10 cellular contexts compared by ENCODE assay signal in genomic region chr9:130939405-130939941, GRCh38. TPM values are rescaled to one million over a fixed set of nuclear protein-coding genes. Genes with fewer than 3 reads are reported as not detected.
A peak's percentile ranks its signal among the peaks of the same experiment; 100 is the strongest.
DNase-seq lines count a peak whose midpoint lies in the region; ATAC-seq and TF ChIP-seq lines count a peak whose summit lies in the region.
"Had no signal": no experiment of that assay in that cellular context is flagged by ENCODE, and none has a peak within 500 bp of the region (broad histone marks: within the 10 kb centered on the region; RNA-seq: fewer than 3 reads in every experiment).

No MANE protein-coding gene starts in this region.

- no peaks in the 10 kb centered on the region for H3K36me3 ChIP-seq in upper lobe of left lung

- H3K4me3 Mint-ChIP-seq in activated naive CD8-positive, alpha-beta T cell treated with anti-CD3 and anti-CD28 coated beads for 36 hours: peak overlapping the region; percentile 32
- no peak overlapping the region for H3K4me3 Mint-ChIP-seq in activated naive CD8-positive, alpha-beta T cell treated with anti-CD3 and anti-CD28 coated beads, Interleukin-2, amount 50 U/mL, for 24 hours

- in situ Hi-C loops in astrocyte of the spinal cord (cut with HindIII; ENCODE audit: low sequenced_read_pairs): no loop called here

- H3K4me1 ChIP-seq in upper lobe of left lung: peaks cover 22 to 49% (median 30%) of the 10 kb centered on the region in 4 donors

- no peak for ATAC-seq in activated naive CD8-positive, alpha-beta T cell treated with anti-CD3 and anti-CD28 coated beads, Interleukin-2, amount 50 U/mL, for 24 hours
- ATAC-seq in upper lobe of left lung (ENCODE audit: low FRiP score in 2 of 2): no peak
- no peak for ATAC-seq in GM19467 (IDR thresholded peaks at IDR 0.05; ENCODE audit: unreplicated experiment)
- ATAC-seq: activated CD4-positive, CD25-positive, alpha-beta regulatory T cell treated with anti-CD3 and anti-CD28 coated beads, Interleukin-2, amount 50 U/mL, for 24 hours had no signal

- no peak for TF ChIP-seq EP300 in upper lobe of left lung (IDR thresholded peaks at IDR 0.05)

- peaks cover 74% of the 10 kb centered on the region for H3K27me3 Mint-ChIP-seq in activated naive CD8-positive, alpha-beta T cell treated with anti-CD3 and anti-CD28 coated beads for 36 hours
- H3K27me3 Mint-ChIP-seq in activated naive CD8-positive, alpha-beta T cell treated with anti-CD3 and anti-CD28 coated beads, Interleukin-2, amount 50 U/mL, for 24 hours: peaks cover 62% of the 10 kb centered on the region

- H3K27me3 ChIP-seq in upper lobe of left lung: peaks cover 2 to 38% (median 21%) of the 10 kb centered on the region in 4 donors

- no peak for TF ChIP-seq POLR2A in upper lobe of left lung (IDR thresholded peaks at IDR 0.05)

- H3K4me3 ChIP-seq in astrocyte of the spinal cord (ENCODE audit: low read depth, low read length) (peak overlapping the region; percentile 10), upper lobe of left lung (peak overlapping the region; percentile 32 to 56 (median 50))

- no peak for TF ChIP-seq CTCF in astrocyte of the spinal cord (IDR thresholded peaks at IDR 0.05; ENCODE audit: low read depth, low read length)
- TF ChIP-seq CTCF in upper lobe of left lung (IDR thresholded peaks at IDR 0.05): no peak

- H3K4me1 Mint-ChIP-seq in activated naive CD8-positive, alpha-beta T cell treated with anti-CD3 and anti-CD28 coated beads for 36 hours: peaks cover 5% of the 10 kb centered on the region
- H3K4me1 Mint-ChIP-seq in activated naive CD8-positive, alpha-beta T cell treated with anti-CD3 and anti-CD28 coated beads, Interleukin-2, amount 50 U/mL, for 24 hours: peaks cover 5% of the 10 kb centered on the region

- DNase-seq in activated naive CD8-positive, alpha-beta T cell treated with anti-CD3 and anti-CD28 coated beads for 36 hours: no peak
- DNase-seq in activated naive CD8-positive, alpha-beta T cell treated with anti-CD3 and anti-CD28 coated beads, Interleukin-2, amount 50 U/mL, for 24 hours: no peak
- no peak for DNase-seq in astrocyte of the spinal cord (ENCODE audit: low read depth, low spot score)
- peak; percentile 35 for DNase-seq in left kidney (ENCODE audit: low read depth, low spot score)
- no peak for DNase-seq in upper lobe of left lung
- no peak for DNase-seq in NCI-H1105 (lab: John Stamatoyannopoulos, UW)
- DNase-seq in foreskin melanocyte: no peak

- no peaks in the 10 kb centered on the region for H3K36me3 Mint-ChIP-seq in activated naive CD8-positive, alpha-beta T cell treated with anti-CD3 and anti-CD28 coated beads for 36 hours
- H3K36me3 Mint-ChIP-seq in activated naive CD8-positive, alpha-beta T cell treated with anti-CD3 and anti-CD28 coated beads, Interleukin-2, amount 50 U/mL, for 24 hours (ENCODE audit: low read depth): no peaks in the 10 kb centered on the region

- H3K9me3 ChIP-seq in upper lobe of left lung: no peaks in the 10 kb centered on the region

- no peak overlapping the region for H3K27ac ChIP-seq in upper lobe of left lung

- no peak overlapping the region for H3K27ac Mint-ChIP-seq in activated naive CD8-positive, alpha-beta T cell treated with anti-CD3 and anti-CD28 coated beads for 36 hours
- no peak overlapping the region for H3K27ac Mint-ChIP-seq in activated naive CD8-positive, alpha-beta T cell treated with anti-CD3 and anti-CD28 coated beads, Interleukin-2, amount 50 U/mL, for 24 hours

- H3K9me3 Mint-ChIP-seq in activated naive CD8-positive, alpha-beta T cell treated with anti-CD3 and anti-CD28 coated beads for 36 hours: no peaks in the 10 kb centered on the region
- no peaks in the 10 kb centered on the region for H3K9me3 Mint-ChIP-seq in activated naive CD8-positive, alpha-beta T cell treated with anti-CD3 and anti-CD28 coated beads, Interleukin-2, amount 50 U/mL, for 24 hours

- WGBS in upper lobe of left lung, 2 donors: 2% methylated on average over 37 of the region's 69 CpGs; no CpG with 5 or more reads in 1 of the 2 donors

RNA-seq across cellular contexts. Expression of gene FIBCD1, which starts 0.4 kb away (rescaled TPM):
- total RNA-seq in activated naive CD8-positive, alpha-beta T cell treated with anti-CD3 and anti-CD28 coated beads for 36 hours: not detected
- total RNA-seq in upper lobe of left lung: 10 to 100 TPM in 2 of 6 donors, 1 to 10 TPM in 3, under 1 TPM in 1; 0.30 to 15.8 (median 4.1) TPM
- total RNA-seq: liver had no signal

RNA-seq across cellular contexts. Expression of gene QRFP, which starts 42.9 kb away (rescaled TPM):
- total RNA-seq in activated naive CD8-positive, alpha-beta T cell treated with anti-CD3 and anti-CD28 coated beads for 36 hours: not detected
- total RNA-seq in upper lobe of left lung: not detected
